In genomic region chr1:240732390-240732789, GRCh38 we compare ENCODE assay signal across 8 cellular contexts.
DNase-seq lines count a peak whose midpoint lies in the region; ATAC-seq and TF ChIP-seq lines count a peak whose summit lies in the region.

No MANE protein-coding gene starts in this region.

- H3K27ac ChIP-seq in hepatocyte = no peak overlapping the region

- no peaks in the 10 kb centered on the region for H3K4me1 ChIP-seq in hepatocyte (ENCODE audit: insufficient read depth)

- no peaks in the 10 kb centered on the region for H3K27me3 ChIP-seq in hepatocyte

- no peaks in the 10 kb centered on the region for H3K9me3 Mint-ChIP-seq in stimulated activated naive CD8-positive, alpha-beta T cell treated with anti-CD3 and anti-CD28 coated beads, Interleukin-15, amount 100 ng/mL, for 72 hours

- DNase-seq in AG20443 (ENCODE audit: low spot score) (peak; percentile 65), NCI-H1694 treated with DMSO at 0.1 percent for 48 hours (lab: John Stamatoyannopoulos, UW) (peak; percentile 88), hepatocyte (ENCODE audit: low spot score) (peak; percentile 79)
- DNase-seq in stimulated activated naive CD8-positive, alpha-beta T cell treated with anti-CD3 and anti-CD28 coated beads, Interleukin-15, amount 100 ng/mL, for 72 hours = no peak
- DNase-seq in stimulated activated CD4-positive, alpha-beta T cell treated with anti-CD3 and anti-CD28 coated beads, Interleukin-12 subunit alpha, Interleukin-12 subunit beta, amount 100 ng/mL, for 4 hours = no peak

- 15% methylated on average over 5 of the region's 5 CpGs for WGBS in hepatocyte (ENCODE audit: low lambda C conversion rate, missing lambda C conversion rate)

- ATAC-seq in GM18858 (IDR thresholded peaks at IDR 0.05; ENCODE audit: unreplicated experiment) = peak; percentile 95
- peak; percentile 92 for ATAC-seq in HG02973 (IDR thresholded peaks at IDR 0.05; ENCODE audit: unreplicated experiment)
- ATAC-seq in stimulated activated naive CD8-positive, alpha-beta T cell treated with anti-CD3 and anti-CD28 coated beads, Interleukin-15, amount 100 ng/mL, for 72 hours = peak; percentile 67

- H3K36me3 ChIP-seq in hepatocyte (replicated peaks; ENCODE audit: insufficient read depth, low read depth) = no peaks in the 10 kb centered on the region

- no peak overlapping the region for H3K4me2 ChIP-seq in hepatocyte

- TF ChIP-seq CTCF in WI38 (IDR thresholded peaks at IDR 0.05; ENCODE audit: low read depth, low read length) (peak; percentile 56), hepatocyte (IDR thresholded peaks at IDR 0.05; ENCODE audit: poor library complexity) (peak; percentile 80)

- H2AFZ ChIP-seq in hepatocyte = no peak overlapping the region

- no peaks in the 10 kb centered on the region for H3K9me3 ChIP-seq in hepatocyte (ENCODE audit: low read depth)

- H3K27me3 Mint-ChIP-seq in stimulated activated naive CD8-positive, alpha-beta T cell treated with anti-CD3 and anti-CD28 coated beads, Interleukin-15, amount 100 ng/mL, for 72 hours = peaks cover 8% of the 10 kb centered on the region

- H3K4me3 ChIP-seq in WI38 (ENCODE audit: low read depth, low read length) (no peak overlapping the region), hepatocyte (no peak overlapping the region)

- no peaks in the 10 kb centered on the region for H3K4me1 Mint-ChIP-seq in stimulated activated naive CD8-positive, alpha-beta T cell treated with anti-CD3 and anti-CD28 coated beads, Interleukin-15, amount 100 ng/mL, for 72 hours

- no peaks in the 10 kb centered on the region for H3K79me2 ChIP-seq in hepatocyte

- no peaks in the 10 kb centered on the region for H3K9me2 ChIP-seq in hepatocyte (replicated peaks; ENCODE audit: insufficient read depth)

- no peaks in the 10 kb centered on the region for H4K20me1 ChIP-seq in hepatocyte (ENCODE audit: insufficient read depth, poor library complexity, severe bottlenecking)

- no peak overlapping the region for H3K27ac Mint-ChIP-seq in stimulated activated naive CD8-positive, alpha-beta T cell treated with anti-CD3 and anti-CD28 coated beads, Interleukin-15, amount 100 ng/mL, for 72 hours

- H3K4me3 Mint-ChIP-seq in stimulated activated naive CD8-positive, alpha-beta T cell treated with anti-CD3 and anti-CD28 coated beads, Interleukin-15, amount 100 ng/mL, for 72 hours = no peak overlapping the region

Comparison
In these comparisons a context has a peak if more than half of its experiments do, and no peak if none do; other contexts are left out.
1. DNase-seq: peak in AG20443 (single experiment), NCI-H1694 treated with DMSO at 0.1 percent for 48 hours (single experiment) and hepatocyte (single experiment); none in stimulated activated naive CD8-positive, alpha-beta T cell treated with anti-CD3 and anti-CD28 coated beads, Interleukin-15, amount 100 ng/mL, for 72 hours (0 of 2) and stimulated activated CD4-positive, alpha-beta T cell treated with anti-CD3 and anti-CD28 coated beads, Interleukin-12 subunit alpha, Interleukin-12 subunit beta, amount 100 ng/mL, for 4 hours (single experiment).
2. Peak in every context shown above with its lines, with median percentiles within 50 percentile points of each other: ATAC-seq.